25 cellular contexts compared by ENCODE assay signal in genomic region chr22:19045094-19045493, GRCh38.
"Had no signal": no experiment of that assay in that cellular context is flagged by ENCODE, and none has a peak within 500 bp of the region (broad histone marks: within the 10 kb centered on the region; RNA-seq: fewer than 3 reads in every experiment).

No MANE protein-coding gene starts in this region.

- H3K27me3 ChIP-seq: adrenal gland, SJCRH30 had no signal

- H3K27ac Mint-ChIP-seq: activated CD8-positive, alpha-beta T cell treated with anti-CD3 and anti-CD28 coated beads for 36 hours; activated naive CD8-positive, alpha-beta T cell treated with anti-CD3 and anti-CD28 coated beads, Interleukin-2, amount 10 ng/mL, durations not matched to agents 7 days and 5 days; T-helper 1 cell treated with Interleukin-12 subunit alpha and Interleukin-12 subunit beta and Interleukin-4 antibody, amounts not matched to agents 30 μg/mL and 1 μg/mL, for 36 hours had no signal

- H3K4me1 ChIP-seq: SJCRH30 had no signal

- H3K9me2 ChIP-seq: SK-N-SH had no signal

- ATAC-seq: activated CD4-positive, CD25-positive, alpha-beta regulatory T cell treated with anti-CD3 and anti-CD28 coated beads, Interleukin-2, amount 50 U/mL, for 24 hours; activated CD8-positive, alpha-beta T cell treated with anti-CD3 and anti-CD28 coated beads for 36 hours; Panc1 had no signal

- H3K27me3 Mint-ChIP-seq: activated CD8-positive, alpha-beta T cell treated with anti-CD3 and anti-CD28 coated beads for 36 hours; activated naive CD8-positive, alpha-beta T cell treated with anti-CD3 and anti-CD28 coated beads, Interleukin-2, amount 10 ng/mL, durations not matched to agents 7 days and 5 days had no signal

- H3K4me3 ChIP-seq: adrenal gland, SJCRH30 had no signal

- H3K4me3 Mint-ChIP-seq: activated CD8-positive, alpha-beta T cell treated with anti-CD3 and anti-CD28 coated beads for 36 hours; activated naive CD8-positive, alpha-beta T cell treated with anti-CD3 and anti-CD28 coated beads, Interleukin-2, amount 10 ng/mL, durations not matched to agents 7 days and 5 days; T-helper 1 cell treated with Interleukin-12 subunit alpha and Interleukin-12 subunit beta and Interleukin-4 antibody, amounts not matched to agents 30 μg/mL and 1 μg/mL, for 36 hours had no signal

- H3K4me2 ChIP-seq: SK-N-SH had no signal

- H3K9me3 Mint-ChIP-seq: activated CD8-positive, alpha-beta T cell treated with anti-CD3 and anti-CD28 coated beads for 36 hours; activated naive CD8-positive, alpha-beta T cell treated with anti-CD3 and anti-CD28 coated beads, Interleukin-2, amount 10 ng/mL, durations not matched to agents 7 days and 5 days; T-helper 1 cell treated with Interleukin-12 subunit alpha and Interleukin-12 subunit beta and Interleukin-4 antibody, amounts not matched to agents 30 μg/mL and 1 μg/mL, for 36 hours had no signal

- H3K27ac ChIP-seq: adrenal gland, SJCRH30 had no signal

- DNase-seq: activated CD4-positive, alpha-beta T cell treated with anti-CD3 and anti-CD28 coated beads for 4 hours; activated CD8-positive, alpha-beta memory T cell treated with anti-CD3 and anti-CD28 coated beads, Interleukin-2, amount 50 U/mL, for 48 hours; activated CD8-positive, alpha-beta T cell treated with anti-CD3 and anti-CD28 coated beads for 36 hours; activated naive CD4-positive, alpha-beta T cell treated with anti-CD3 and anti-CD28 coated beads, Interleukin-2, amount 50 U/mL, for 16 hours; activated T-cell treated with anti-CD3 and anti-CD28 coated beads, Interleukin-2, amount 50 U/mL, for 1 hour; adrenal gland; anterior cingulate cortex; central memory CD4-positive, alpha-beta T cell; Kasumi-1; NCI-H1105 treated with DMSO at 0.1 percent for 48 hours; NCI-H1436 treated with DMSO at 0.1 percent for 48 hours; NCI-H187; NCI-H2081; NCI-H510A treated with DMSO at 0.1 percent for 48 hours; NCI-H69; NK-92 treated with Interleukin-12 subunit alpha and Interleukin-12 subunit beta, amount 100 ng/mL, for 24 hours; OCI-M1; Right ventricle myocardium superior; RPMI8226; SJCRH30; SK-N-SH had no signal
